In the genomic region with DNA sequence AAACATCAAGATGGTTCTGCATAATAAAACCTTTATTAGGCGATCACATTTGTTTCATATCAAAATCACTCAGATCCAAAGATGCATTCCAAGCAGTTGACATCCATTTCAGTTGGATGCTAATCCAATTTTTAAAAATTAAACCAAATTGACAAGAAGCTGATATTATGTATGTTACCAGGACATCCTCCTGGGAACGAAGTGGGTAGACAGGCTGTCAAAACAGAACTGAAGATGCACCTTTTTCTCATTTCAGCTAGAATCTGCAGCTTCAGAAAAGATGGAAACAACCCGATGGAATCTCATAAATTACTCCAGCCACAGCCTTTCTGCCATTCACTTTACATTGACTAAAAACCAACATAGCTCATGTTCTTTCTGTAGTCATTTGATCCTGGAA, we compare ENCODE assay signal across 24 cellular contexts.
"Had no signal": no experiment of that assay in that cellular context is flagged by ENCODE, and none has a peak within 500 bp of the region (broad histone marks: within the 10 kb centered on the region; RNA-seq: fewer than 3 reads in every experiment).

No MANE protein-coding gene starts in this region.

- H3K4me3 Mint-ChIP-seq: dendritic cell treated with granulocyte-macrophage colony-stimulating factor and Interleukin-4, amounts not matched to agents 40 ng/mL and 50 ng/mL, for 4 days; effector memory CD8-positive, alpha-beta T cell; endodermal cell had no signal

- H3K9me3 ChIP-seq: colonic mucosa, gastrocnemius medialis had no signal

- ATAC-seq: effector memory CD8-positive, alpha-beta T cell; esophagus mucosa; foreskin keratinocyte; gastrocnemius medialis; gastroesophageal sphincter; heart left ventricle; heart right ventricle had no signal

- H3K4me1 ChIP-seq: colonic mucosa, esophagus squamous epithelium, foreskin keratinocyte, gastrocnemius medialis, gastroesophageal sphincter had no signal

- H3K4me3 ChIP-seq: colonic mucosa, coronary artery, dorsolateral prefrontal cortex, esophagus squamous epithelium, gastrocnemius medialis, gastroesophageal sphincter, heart left ventricle, heart right ventricle had no signal

- H3K27ac Mint-ChIP-seq: dendritic cell treated with granulocyte-macrophage colony-stimulating factor and Interleukin-4, amounts not matched to agents 40 ng/mL and 50 ng/mL, for 4 days; effector memory CD8-positive, alpha-beta T cell; endodermal cell had no signal

- H3K27ac ChIP-seq: colonic mucosa, coronary artery, dorsolateral prefrontal cortex, epithelial cell of prostate, esophagus squamous epithelium, foreskin keratinocyte, gastrocnemius medialis, gastroesophageal sphincter, heart left ventricle, heart right ventricle had no signal

- H3K27me3 ChIP-seq: colonic mucosa, dorsolateral prefrontal cortex, esophagus squamous epithelium, foreskin keratinocyte, gastrocnemius medialis, gastroesophageal sphincter, heart left ventricle, heart right ventricle had no signal

- H3K36me3 ChIP-seq: colonic mucosa, esophagus squamous epithelium, gastroesophageal sphincter, heart left ventricle, heart right ventricle had no signal

- H3K4me1 Mint-ChIP-seq: endodermal cell had no signal

- DNase-seq: colonic mucosa; cortex of kidney; dermis blood vessel endothelial cell; dorsolateral prefrontal cortex; effector CD4-positive, alpha-beta T cell; effector CD8-positive, alpha-beta T cell; effector memory CD4-positive, alpha-beta T cell; effector memory CD8-positive, alpha-beta T cell; endodermal cell; erythroblast; esophagus squamous epithelium; foreskin fibroblast; foreskin keratinocyte; foreskin melanocyte; gastrocnemius medialis; glutamatergic neuron; head of caudate nucleus; heart left ventricle; heart right ventricle had no signal
